ENCODE assay signal across 34 cellular contexts in genomic region chr2:84173041-84173440, GRCh38.
"Had no signal": no experiment of that assay in that cellular context is flagged by ENCODE, and none has a peak within 500 bp of the region (broad histone marks: within the 10 kb centered on the region; RNA-seq: fewer than 3 reads in every experiment).

No MANE protein-coding gene starts in this region.

- H3K4me3 ChIP-seq: adrenal gland, ascending aorta, body of pancreas, breast epithelium, cardiac muscle cell had no signal

- DNase-seq: activated effector memory CD4-positive, alpha-beta T cell treated with anti-CD3 and anti-CD28 coated beads, Interleukin-2, amount 50 U/mL, for 16 hours; activated effector memory CD4-positive, alpha-beta T cell treated with Interleukin-2 at 50 U/mL for 16 hours; activated gamma-delta T cell; activated gamma-delta T cell treated with Interleukin-2 at 50 U/mL for 16 hours; activated naive CD4-positive, alpha-beta T cell; activated naive CD4-positive, alpha-beta T cell treated with anti-CD3 and anti-CD28 coated beads for 36 hours; activated naive CD4-positive, alpha-beta T cell treated with anti-CD3 and anti-CD28 coated beads, Interleukin-2, amount 10 ng/mL, durations not matched to agents 7 days and 5 days; activated naive CD4-positive, alpha-beta T cell treated with anti-CD3 and anti-CD28 coated beads, Interleukin-2, amount 50 U/mL, for 16 hours; activated naive CD4-positive, alpha-beta T cell treated with Interleukin-2 at 50 U/mL for 16 hours; activated naive CD8-positive, alpha-beta T cell treated with anti-CD3 and anti-CD28 coated beads for 36 hours; activated naive CD8-positive, alpha-beta T cell treated with anti-CD3 and anti-CD28 coated beads, Interleukin-2, amount 10 ng/mL, durations not matched to agents 7 days and 5 days; activated naive CD8-positive, alpha-beta T cell treated with anti-CD3 and anti-CD28 coated beads, Interleukin-2, amount 50 U/mL, for 24 hours; activated T-cell treated with anti-CD3 and anti-CD28 coated beads, Interleukin-2, amount 50 U/mL, for 1 hour; activated T-cell treated with anti-CD3 and anti-CD28 coated beads, Interleukin-2, amount 50 U/mL, for 24 hours; activated T-cell treated with anti-CD3 and anti-CD28 coated beads, Interleukin-2, amount 50 U/mL, for 4 hours; activated T-cell treated with anti-CD3 and anti-CD28 coated beads, Interleukin-2, amount 50 U/mL, for 48 hours; activated T-cell treated with anti-CD3 and anti-CD28 coated beads, Interleukin-2, amount 50 U/mL, for 72 hours; adrenal gland; amniotic stem cell; amygdala; anterior cingulate cortex; aorta; body of pancreas; brain microvascular endothelial cell; caudate nucleus; central memory CD4-positive, alpha-beta T cell; cerebellar nuclear complex had no signal

- H3K9me3 ChIP-seq: adrenal gland, ascending aorta, body of pancreas, breast epithelium had no signal

- H3K4me1 ChIP-seq: adrenal gland, ascending aorta, body of pancreas, breast epithelium had no signal

- H3K27me3 ChIP-seq: adrenal gland, ascending aorta, body of pancreas, brain microvascular endothelial cell, breast epithelium, cardiac muscle cell had no signal

- H3K27ac ChIP-seq: adrenal gland, ascending aorta, body of pancreas, brain microvascular endothelial cell, breast epithelium, cardiac muscle cell had no signal

- FAIRE-seq: astrocyte, bronchial epithelial cell had no signal

- H3K36me3 ChIP-seq: adrenal gland, ascending aorta, brain microvascular endothelial cell, breast epithelium, cardiac muscle cell had no signal

- ATAC-seq: activated naive CD4-positive, alpha-beta T cell treated with anti-CD3 and anti-CD28 coated beads, Interleukin-2, amount 50 U/mL, for 72 hours; activated naive CD8-positive, alpha-beta T cell treated with anti-CD3 and anti-CD28 coated beads, Interleukin-2, amount 50 U/mL, for 24 hours; activated T-cell treated with anti-CD3 and anti-CD28 coated beads, Interleukin-2, amount 50 U/mL, for 4 hours; activated T-cell treated with anti-CD3 and anti-CD28 coated beads, Interleukin-2, amount 50 U/mL, for 72 hours; activated T-helper 17 cell treated with anti-CD3 and anti-CD28 coated beads, Interleukin-2, amount 50 U/mL, for 72 hours; body of pancreas had no signal
